In genomic region chrX:72308566-72309296, GRCh38 we compare ENCODE assay signal across 1 cellular context.
TF ChIP-seq lines count a peak whose summit lies in the region.

No MANE protein-coding gene starts in this region.

TF ChIP-seq in HEK293, 187 proteins besides CTCF, POLR2A, EP300 and RAD21 (continued from another document and continues in another):
- no peak for TF ChIP-seq PRDM2 (tag by site-specific recombination; IDR thresholded peaks at IDR 0.05; ENCODE audit: borderline replicate concordance)
- TF ChIP-seq ZXDB (tag by site-specific recombination; IDR thresholded peaks at IDR 0.05): 0 out of 2 replicates have a peak, but pooled peaks have one; percentile 44
- TF ChIP-seq ZFHX2 (tag by site-specific recombination; conservative IDR thresholded peaks at IDR 0.05): no peak
- no peak for TF ChIP-seq ELK4 (IDR thresholded peaks at IDR 0.05; ENCODE audit: borderline replicate concordance, low read depth, low read length)
- no peak for TF ChIP-seq ZNF433 (tag by site-specific recombination; IDR thresholded peaks at IDR 0.05; ENCODE audit: low read depth)
- no peak for TF ChIP-seq ZNF548 (tag by site-specific recombination; IDR thresholded peaks at IDR 0.05)
- no peak for TF ChIP-seq ZNF521 (tag by site-specific recombination; IDR thresholded peaks at IDR 0.05)
- TF ChIP-seq ATF2 (tag by site-specific recombination; IDR thresholded peaks at IDR 0.05; ENCODE audit: low read depth): no peak
- no peak for TF ChIP-seq ZNF274 (IDR thresholded peaks at IDR 0.05; ENCODE audit: low read length)
- TF ChIP-seq ZNF274 (tag by site-specific recombination; IDR thresholded peaks at IDR 0.05; ENCODE audit: borderline replicate concordance): no peak
- TF ChIP-seq ZNF132 (tag by site-specific recombination; IDR thresholded peaks at IDR 0.05; ENCODE audit: borderline replicate concordance): no peak
- TF ChIP-seq ZSCAN5A (tag by site-specific recombination; IDR thresholded peaks at IDR 0.05): no peak
- TF ChIP-seq SCRT1 (tag by site-specific recombination; IDR thresholded peaks at IDR 0.05; ENCODE audit: borderline replicate concordance): no peak
- TF ChIP-seq ZNF449 (tag by site-specific recombination; IDR thresholded peaks at IDR 0.05): 0 out of 2 replicates have a peak, but pooled peaks have one; percentile 18
- TF ChIP-seq ZBTB7A (tag by site-specific recombination; IDR thresholded peaks at IDR 0.05; ENCODE audit: low read depth): no peak
- no peak for TF ChIP-seq ZNF362 (tag by site-specific recombination; IDR thresholded peaks at IDR 0.05)
- TF ChIP-seq ZBTB26 (tag by site-specific recombination; optimal IDR thresholded peaks at IDR 0.05): peak; percentile 38
- peak; percentile 36 for TF ChIP-seq PATZ1 (tag by site-specific recombination; IDR thresholded peaks at IDR 0.05)
- no peak for TF ChIP-seq ZNF239 (tag by site-specific recombination; IDR thresholded peaks at IDR 0.05)
- TF ChIP-seq RBAK (tag by site-specific recombination; IDR thresholded peaks at IDR 0.05): no peak
- peak; percentile 97 for TF ChIP-seq BCL6B (tag by site-specific recombination; IDR thresholded peaks at IDR 0.05)
- peak; percentile 65 for TF ChIP-seq ZSCAN30 (tag by site-specific recombination; IDR thresholded peaks at IDR 0.05)
- peak; percentile 31; the same call in 1 of the 2 replicates for TF ChIP-seq KLF17 (tag by site-specific recombination; IDR thresholded peaks at IDR 0.05)
- TF ChIP-seq ZSCAN16 (tag by site-specific recombination; IDR thresholded peaks at IDR 0.05): no peak
- TF ChIP-seq KLF9 (tag by site-specific recombination; IDR thresholded peaks at IDR 0.05; ENCODE audit: low read depth): peak; percentile 22; the same call in 1 of the 2 replicates
- no peak for TF ChIP-seq REPIN1 (tag by site-specific recombination; IDR thresholded peaks at IDR 0.05; ENCODE audit: low read depth)
- TF ChIP-seq ZNF549 (tag by site-specific recombination; IDR thresholded peaks at IDR 0.05): no peak
- TF ChIP-seq ZFP3 (tag by site-specific recombination; IDR thresholded peaks at IDR 0.05; ENCODE audit: low read depth): no peak
- TF ChIP-seq ZNF658 (tag by site-specific recombination; IDR thresholded peaks at IDR 0.05): no peak
- no peak for TF ChIP-seq ZNF639 (tag by site-specific recombination; IDR thresholded peaks at IDR 0.05)
- no peak for TF ChIP-seq ZNF776 (tag by site-specific recombination; IDR thresholded peaks at IDR 0.05; ENCODE audit: borderline replicate concordance)
- no peak for TF ChIP-seq ZNF624 (tag by site-specific recombination; IDR thresholded peaks at IDR 0.05)
- TF ChIP-seq ZNF114 (tag by site-specific recombination; IDR thresholded peaks at IDR 0.05): no peak
- TF ChIP-seq ZNF747 (tag by site-specific recombination; IDR thresholded peaks at IDR 0.05): no peak
- TF ChIP-seq ZNF398 (tag by site-specific recombination; IDR thresholded peaks at IDR 0.05): no peak
